9 cellular contexts compared by ENCODE assay signal in the genomic region with DNA sequence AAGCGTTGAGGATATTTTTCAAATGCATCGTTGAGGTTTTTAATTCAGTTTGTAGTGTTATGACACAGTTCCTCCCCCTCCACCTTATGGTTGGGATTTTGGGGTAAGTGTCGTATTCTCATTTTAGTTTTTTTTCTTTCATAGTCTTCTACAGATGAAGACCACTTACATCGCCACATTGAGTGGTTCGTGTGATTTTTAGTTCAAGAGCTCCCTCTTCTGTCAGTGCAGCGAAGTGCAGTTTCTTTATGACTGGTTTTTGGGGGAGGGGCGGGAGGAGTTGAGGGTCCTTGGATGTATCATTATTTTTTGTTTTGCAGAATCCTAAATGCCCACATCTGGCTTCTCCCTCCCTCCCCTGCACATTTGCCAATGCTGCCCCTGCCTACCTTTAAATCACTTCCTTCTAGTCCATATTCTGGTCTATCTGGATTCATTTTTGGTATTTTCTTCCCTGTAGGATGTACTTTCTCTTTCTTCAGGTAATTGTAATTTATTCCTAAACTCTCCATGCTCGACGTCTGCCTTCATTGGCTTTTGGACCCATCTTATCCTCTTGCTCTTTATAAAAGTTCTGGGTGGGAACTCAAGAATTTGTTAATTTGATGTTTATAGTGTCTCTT.
DNase-seq lines count a peak whose midpoint lies in the region; ATAC-seq, FAIRE-seq and TF ChIP-seq lines count a peak whose summit lies in the region.
"Had no signal": no experiment of that assay in that cellular context is flagged by ENCODE, and none has a peak within 500 bp of the region (broad histone marks: within the 10 kb centered on the region; RNA-seq: fewer than 3 reads in every experiment).

No MANE protein-coding gene starts in this region.

- H3K79me2 ChIP-seq in Loucy (ENCODE audit: insufficient read depth, low read length) (no peaks in the 10 kb centered on the region), parathyroid adenoma (no peaks in the 10 kb centered on the region)

- no peaks in the 10 kb centered on the region for H3K36me3 Mint-ChIP-seq in activated T-cell treated with anti-CD3 and anti-CD28 coated beads, Interleukin-2, amount 50 U/mL, for 24 hours (ENCODE audit: low read depth)
- peaks cover 2% of the 10 kb centered on the region for H3K36me3 Mint-ChIP-seq in T-helper 17 cell (ENCODE audit: low read depth)
- H3K36me3 Mint-ChIP-seq: activated naive CD8-positive, alpha-beta T cell treated with anti-CD3 and anti-CD28 coated beads, Interleukin-2, amount 10 ng/mL, durations not matched to agents 7 days and 5 days had no signal

- no peaks in the 10 kb centered on the region for H3K27me3 ChIP-seq in Loucy (ENCODE audit: insufficient read depth, low read length, poor library complexity, severe bottlenecking)
- H3K27me3 ChIP-seq in RWPE2 (ENCODE audit: insufficient read depth, poor library complexity, severe bottlenecking), result no peaks in the 10 kb centered on the region
- H3K27me3 ChIP-seq in parathyroid adenoma (ENCODE audit: control insufficient read depth, insufficient read depth, low read length), result peaks cover 5% of the 10 kb centered on the region

- H3K4me3 Mint-ChIP-seq in activated T-cell treated with anti-CD3 and anti-CD28 coated beads, Interleukin-2, amount 50 U/mL, for 24 hours, result no peak overlapping the region
- H3K4me3 Mint-ChIP-seq in T-helper 17 cell, result no peak overlapping the region
- H3K4me3 Mint-ChIP-seq: activated naive CD8-positive, alpha-beta T cell treated with anti-CD3 and anti-CD28 coated beads, Interleukin-2, amount 10 ng/mL, durations not matched to agents 7 days and 5 days had no signal

- H3F3A ChIP-seq in Loucy (ENCODE audit: low read depth), result no peaks in the 10 kb centered on the region

- no peaks in the 10 kb centered on the region for H3K9me2 ChIP-seq in Loucy (replicated peaks; ENCODE audit: low read depth, low read length)

- FAIRE-seq in H54 (lab: Jason Lieb, UNC), result no peak

- no peak overlapping the region for H3K27ac Mint-ChIP-seq in activated T-cell treated with anti-CD3 and anti-CD28 coated beads, Interleukin-2, amount 50 U/mL, for 24 hours
- H3K27ac Mint-ChIP-seq in T-helper 17 cell, result no peak overlapping the region
- H3K27ac Mint-ChIP-seq: activated naive CD8-positive, alpha-beta T cell treated with anti-CD3 and anti-CD28 coated beads, Interleukin-2, amount 10 ng/mL, durations not matched to agents 7 days and 5 days had no signal

- H3K4me3 ChIP-seq in Loucy (ENCODE audit: low read length, poor library complexity, severe bottlenecking) (no peak overlapping the region), RWPE2 (ENCODE audit: severe bottlenecking) (no peak overlapping the region), parathyroid adenoma (ENCODE audit: low read depth, low read length) (no peak overlapping the region)

- TF ChIP-seq CTCF in Loucy (conservative IDR thresholded peaks at IDR 0.05; ENCODE audit: low read length) (peak; percentile 98), RWPE2 (IDR thresholded peaks at IDR 0.05; ENCODE audit: poor library complexity, severe bottlenecking) (peak; percentile 88), parathyroid adenoma (IDR thresholded peaks at IDR 0.05) (peak; percentile 64)

- DNase-seq in activated T-cell treated with anti-CD3 and anti-CD28 coated beads for 48 hours (ENCODE audit: low read depth), result peak; percentile 16
- DNase-seq in activated T-cell treated with anti-CD3 and anti-CD28 coated beads, Interleukin-2, amount 50 U/mL, for 24 hours, result no peak
- no peak for DNase-seq in RWPE2 (ENCODE audit: low spot score)
- DNase-seq in erythroblast (lab: John Stamatoyannopoulos, UW), result peak; percentile 45 to 68
- DNase-seq in H54 (ENCODE audit: insufficient read length, low spot score), result no peak
- no peak for DNase-seq in T-helper 17 cell
- DNase-seq: activated naive CD8-positive, alpha-beta T cell treated with anti-CD3 and anti-CD28 coated beads, Interleukin-2, amount 10 ng/mL, durations not matched to agents 7 days and 5 days had no signal

- H3K4me1 ChIP-seq in Loucy (ENCODE audit: insufficient read depth, low read length, poor library complexity, severe bottlenecking) (no peaks in the 10 kb centered on the region), RWPE2 (ENCODE audit: insufficient read depth, poor library complexity, severe bottlenecking) (peaks cover 2% of the 10 kb centered on the region), parathyroid adenoma (no peaks in the 10 kb centered on the region)

- H3K27ac ChIP-seq in RWPE2 (ENCODE audit: poor library complexity, severe bottlenecking) (no peak overlapping the region), parathyroid adenoma (no peak overlapping the region)

- peaks cover 36% of the 10 kb centered on the region for H3K27me3 Mint-ChIP-seq in activated T-cell treated with anti-CD3 and anti-CD28 coated beads, Interleukin-2, amount 50 U/mL, for 24 hours
- peaks cover 54% of the 10 kb centered on the region for H3K27me3 Mint-ChIP-seq in T-helper 17 cell

- no peak overlapping the region for H3K9ac ChIP-seq in Loucy (ENCODE audit: low read depth, low read length, poor library complexity, severe bottlenecking)
- no peak overlapping the region for H3K9ac ChIP-seq in parathyroid adenoma

- H3K9me3 Mint-ChIP-seq in activated T-cell treated with anti-CD3 and anti-CD28 coated beads, Interleukin-2, amount 50 U/mL, for 24 hours, result no peaks in the 10 kb centered on the region
- H3K9me3 Mint-ChIP-seq: activated naive CD8-positive, alpha-beta T cell treated with anti-CD3 and anti-CD28 coated beads, Interleukin-2, amount 10 ng/mL, durations not matched to agents 7 days and 5 days had no signal

- no peak for ATAC-seq in RWPE2 (ENCODE audit: low read depth)
- ATAC-seq in T-helper 17 cell, result no peak

- no peaks in the 10 kb centered on the region for H3K9me3 ChIP-seq in Loucy (ENCODE audit: insufficient read depth, low read depth, low read length)
- no peaks in the 10 kb centered on the region for H3K9me3 ChIP-seq in RWPE2 (ENCODE audit: severe bottlenecking)
- no peaks in the 10 kb centered on the region for H3K9me3 ChIP-seq in parathyroid adenoma (ENCODE audit: control insufficient read depth, low read length)
- H3K9me3 ChIP-seq in T-helper 17 cell (ENCODE audit: control insufficient read depth, low read length, poor library complexity, severe bottlenecking), result no peaks in the 10 kb centered on the region

- H2AFZ ChIP-seq in Loucy (ENCODE audit: low read length) (no peak overlapping the region), parathyroid adenoma (no peak overlapping the region)

- H4K20me1 ChIP-seq in Loucy (ENCODE audit: insufficient read depth, low read length, poor library complexity, severe bottlenecking), result no peaks in the 10 kb centered on the region

- TF ChIP-seq POLR2A in erythroblast (IDR thresholded peaks at IDR 0.05; ENCODE audit: low read length) (no peak), H54 (IDR thresholded peaks at IDR 0.05; ENCODE audit: low read depth, low read length) (no peak)

- H3K4me2 ChIP-seq in Loucy (ENCODE audit: low read depth, low read length, poor library complexity, severe bottlenecking) (no peak overlapping the region), parathyroid adenoma (ENCODE audit: low read length) (no peak overlapping the region)

- H3K4me1 Mint-ChIP-seq in activated T-cell treated with anti-CD3 and anti-CD28 coated beads, Interleukin-2, amount 50 U/mL, for 24 hours (ENCODE audit: low read depth), result no peaks in the 10 kb centered on the region
- peaks cover 4% of the 10 kb centered on the region for H3K4me1 Mint-ChIP-seq in T-helper 17 cell
- H3K4me1 Mint-ChIP-seq: activated naive CD8-positive, alpha-beta T cell treated with anti-CD3 and anti-CD28 coated beads, Interleukin-2, amount 10 ng/mL, durations not matched to agents 7 days and 5 days had no signal

- no peaks in the 10 kb centered on the region for H3K36me3 ChIP-seq in Loucy (ENCODE audit: insufficient read depth, low read length)
- H3K36me3 ChIP-seq in RWPE2 (ENCODE audit: low read depth), result no peaks in the 10 kb centered on the region
- H3K36me3 ChIP-seq in parathyroid adenoma (ENCODE audit: control insufficient read depth, insufficient read depth, low read length), result no peaks in the 10 kb centered on the region

Comparison
In these comparisons a context has a peak if more than half of its experiments do, and no peak if none do; other contexts are left out.
1. DNase-seq: peak in activated T-cell treated with anti-CD3 and anti-CD28 coated beads for 48 hours (single experiment) and erythroblast (2 of 2); none in activated T-cell treated with anti-CD3 and anti-CD28 coated beads, Interleukin-2, amount 50 U/mL, for 24 hours (single experiment), RWPE2 (single experiment), H54 (single experiment) and T-helper 17 cell (0 of 3).
2. Peak in every context shown above with its lines, with median percentiles within 50 percentile points of each other: CTCF ChIP-seq.